In genomic region chr20:58719971-58720371, GRCh38 we compare ENCODE assay signal across 16 cellular contexts. TPM values are rescaled to one million over a fixed set of nuclear protein-coding genes. Genes with fewer than 3 reads are reported as not detected.
DNase-seq lines count a peak whose midpoint lies in the region; ATAC-seq and TF ChIP-seq lines count a peak whose summit lies in the region.
"Had no signal": no experiment of that assay in that cellular context is flagged by ENCODE, and none has a peak within 500 bp of the region (broad histone marks: within the 10 kb centered on the region; RNA-seq: fewer than 3 reads in every experiment).

No MANE protein-coding gene starts in this region.

- H2AFZ ChIP-seq in PC-9, result no peak overlapping the region

- no peak overlapping the region for H3K4me2 ChIP-seq in PC-9

- no peaks in the 10 kb centered on the region for H4K20me1 ChIP-seq in PC-9 (ENCODE audit: insufficient read depth)

- H3K9me2 ChIP-seq in PC-9 (ENCODE audit: insufficient read depth), result no peaks in the 10 kb centered on the region

- H3K9me3 ChIP-seq in PC-9 (ENCODE audit: insufficient read depth, low read depth), result peaks cover 2% of the 10 kb centered on the region; the same call in 1 of the 2 replicates
- H3K9me3 ChIP-seq: testis had no signal

- H3K36me3 ChIP-seq in H7 (replicated peaks; ENCODE audit: control insufficient read depth, insufficient read depth, low read length) (no peaks in the 10 kb centered on the region), PC-9 (ENCODE audit: low read depth) (no peaks in the 10 kb centered on the region)

- TF ChIP-seq CTCF in foreskin keratinocyte (conservative IDR thresholded peaks at IDR 0.05) (no peak), PC-9 (conservative IDR thresholded peaks at IDR 0.05) (no peak)

- POLR2A ChIA-PET in PC-9 (lab: Charles Lee; ENCODE audit: unreplicated experiment), result no interaction called here

- ATAC-seq in foreskin keratinocyte, result peak; percentile 17
- no peak for ATAC-seq in sciatic nerve
- ATAC-seq: activated naive CD8-positive, alpha-beta T cell treated with anti-CD3 and anti-CD28 coated beads, Interleukin-2, amount 50 U/mL, for 24 hours; Panc1 had no signal

- H3K27me3 ChIP-seq in H7 (ENCODE audit: control insufficient read depth, insufficient read depth, low read length), result no peaks in the 10 kb centered on the region
- H3K27me3 ChIP-seq in foreskin keratinocyte, result peaks cover 27% of the 10 kb centered on the region
- peaks cover 68% of the 10 kb centered on the region for H3K27me3 ChIP-seq in PC-9 (ENCODE audit: insufficient read depth, low read depth)
- H3K27me3 ChIP-seq: testis had no signal

- intact Hi-C loops in sciatic nerve (cut with DNase I) (no loop called here), PC-9 (cut with micrococcal nuclease; ENCODE audit: unreplicated experiment) (no loop called here)

- no TSS peak for BruUV-seq in PC-9 (replicated peaks; lab: Mats Ljungman, UMichigan)

- no peaks in the 10 kb centered on the region for H3F3A ChIP-seq in PC-9 (ENCODE audit: insufficient read depth, low read depth)

- H3K4me1 ChIP-seq in foreskin keratinocyte (no peaks in the 10 kb centered on the region), PC-9 (replicated peaks; ENCODE audit: insufficient read depth) (no peaks in the 10 kb centered on the region)
- H3K4me1 ChIP-seq: testis had no signal

- peak; percentile 38 for DNase-seq in activated effector memory CD4-positive, alpha-beta T cell treated with anti-CD3 and anti-CD28 coated beads, Interleukin-2, amount 50 U/mL, for 16 hours
- DNase-seq in activated effector memory CD4-positive, alpha-beta T cell treated with Interleukin-2 at 50 U/mL for 16 hours, result no peak
- DNase-seq in H7 (peak; percentile 70), foreskin keratinocyte (no peak), sciatic nerve (ENCODE audit: low spot score) (peak; percentile 25), NK-92 (lab: John Stamatoyannopoulos, UW; ENCODE audit: unreplicated experiment) (no peak), PC-9 (no peak), C1 segment of cervical spinal cord (lab: John Stamatoyannopoulos, UW) (no peak)
- DNase-seq: activated CD4-positive, alpha-beta T cell treated with anti-CD3 and anti-CD28 coated beads, Interleukin-2, amount 50 U/mL, for 48 hours; activated naive CD8-positive, alpha-beta T cell treated with anti-CD3 and anti-CD28 coated beads, Interleukin-2, amount 50 U/mL, for 24 hours; NCI-H1694; NCI-H510A; occipital lobe; stimulated activated CD4-positive, alpha-beta T cell treated with anti-CD3 and anti-CD28 coated beads, Interleukin-4, amount 100 ng/mL, for 1 hour; testis had no signal

- H3K27ac ChIP-seq in foreskin keratinocyte (no peak overlapping the region), PC-9 (no peak overlapping the region)
- H3K27ac ChIP-seq: testis had no signal

- CTCF ChIA-PET in PC-9 (lab: Charles Lee), result no interaction called here

- H3K4me3 ChIP-seq in H7 (ENCODE audit: insufficient read depth, low read depth, low read length) (no peak overlapping the region), PC-9 (no peak overlapping the region)
- H3K4me3 ChIP-seq: testis had no signal

- H3K79me2 ChIP-seq in PC-9 (ENCODE audit: low read depth), result no peaks in the 10 kb centered on the region

RNA-seq across cellular contexts. Expression of gene NPEPL1, which starts 27.4 kb away (rescaled TPM):
- 30.9 and 33.8 TPM in 2 replicates for total RNA-seq in H7 (2014; rRNA removed; shearing (Covaris generic))
- 10.7 and 11.8 TPM in 2 replicates for total RNA-seq in foreskin keratinocyte
- 12.1 and 15.8 TPM in 2 replicates for polyA plus RNA-seq in foreskin keratinocyte
- total RNA-seq in sciatic nerve, result 47.5 TPM
- total RNA-seq in PC-9 (2021), result 24.0 and 36.9 TPM in 2 replicates

Comparison
In these comparisons a context has a peak if more than half of its experiments do, and no peak if none do; other contexts are left out.
1. DNase-seq: peak in activated effector memory CD4-positive, alpha-beta T cell treated with anti-CD3 and anti-CD28 coated beads, Interleukin-2, amount 50 U/mL, for 16 hours (single experiment), H7 (single experiment) and sciatic nerve (single experiment); none in activated effector memory CD4-positive, alpha-beta T cell treated with Interleukin-2 at 50 U/mL for 16 hours (single experiment), foreskin keratinocyte (0 of 2), NK-92 (single experiment), PC-9 (0 of 2) and C1 segment of cervical spinal cord (0 of 14).